In genomic region chr2:67671464-67672450, GRCh38 we compare ENCODE assay signal across 19 cellular contexts.
DNase-seq lines count a peak whose midpoint lies in the region; ATAC-seq and TF ChIP-seq lines count a peak whose summit lies in the region.
"Had no signal": no experiment of that assay in that cellular context is flagged by ENCODE, and none has a peak within 500 bp of the region (broad histone marks: within the 10 kb centered on the region; RNA-seq: fewer than 3 reads in every experiment).

No MANE protein-coding gene starts in this region.

- 84 to 92% (median 90%) methylated on average over 10 of the region's 10 CpGs for WGBS in psoas muscle, 3 donors

- DNase-seq in NAMALWA (ENCODE audit: low spot score) (peak; percentile 1), psoas muscle (no peak), NK-92 (lab: John Stamatoyannopoulos, UW; ENCODE audit: unreplicated experiment) (no peak), SIG-M5 treated with dmso at 0.1 percent for 504 hours (lab: John Stamatoyannopoulos, UW; ENCODE audit: unreplicated experiment) (no peak)
- no peak for DNase-seq in activated naive CD4-positive, alpha-beta T cell treated with anti-CD3 and anti-CD28 coated beads, Interleukin-2, amount 50 U/mL, for 72 hours (ENCODE audit: low spot score in 2 of 2)
- DNase-seq: activated CD4-positive, CD25-positive, alpha-beta regulatory T cell treated with anti-CD3 and anti-CD28 coated beads, Interleukin-2, amount 50 U/mL, for 72 hours; activated naive CD8-positive, alpha-beta T cell treated with anti-CD3 and anti-CD28 coated beads, Interleukin-2, amount 10 ng/mL, durations not matched to agents 7 days and 5 days; AML-193; endodermal cell; head of caudate nucleus; NCI-H1092 treated with DMSO at 0.1 percent for 48 hours; NCI-H510A; stimulated activated naive CD4-positive, alpha-beta T cell; T1000; transverse colon had no signal

- H3K27me3 ChIP-seq in psoas muscle (ENCODE audit: insufficient read depth in 3 of 3, low read length in 2 of 3): no peaks in the 10 kb centered on the region
- H3K27me3 ChIP-seq: transverse colon had no signal

- no peak for TF ChIP-seq CTCF in psoas muscle (IDR thresholded peaks at IDR 0.05)

- no peak overlapping the region for H3K4me3 ChIP-seq in psoas muscle
- H3K4me3 ChIP-seq: HAP-1, transverse colon had no signal

- no peaks in the 10 kb centered on the region for H3K36me3 Mint-ChIP-seq in activated naive CD4-positive, alpha-beta T cell treated with anti-CD3 and anti-CD28 coated beads, Interleukin-2, amount 50 U/mL, for 72 hours
- H3K36me3 Mint-ChIP-seq: activated naive CD8-positive, alpha-beta T cell treated with anti-CD3 and anti-CD28 coated beads, Interleukin-2, amount 10 ng/mL, durations not matched to agents 7 days and 5 days had no signal

- H3K9me3 Mint-ChIP-seq in activated naive CD4-positive, alpha-beta T cell treated with anti-CD3 and anti-CD28 coated beads, Interleukin-2, amount 50 U/mL, for 72 hours: no peaks in the 10 kb centered on the region
- H3K9me3 Mint-ChIP-seq: activated naive CD8-positive, alpha-beta T cell treated with anti-CD3 and anti-CD28 coated beads, Interleukin-2, amount 10 ng/mL, durations not matched to agents 7 days and 5 days; endodermal cell had no signal

- H3K4me1 ChIP-seq in psoas muscle: peaks cover 44% of the 10 kb centered on the region
- H3K4me1 ChIP-seq: HAP-1 had no signal

- ATAC-seq in GM18868 (IDR thresholded peaks at IDR 0.05; ENCODE audit: unreplicated experiment): peak; percentile 59
- peak; percentile 45 for ATAC-seq in GM21786 (IDR thresholded peaks at IDR 0.05; ENCODE audit: unreplicated experiment)
- no peak for ATAC-seq in psoas muscle
- no peak for ATAC-seq in GM18858 (IDR thresholded peaks at IDR 0.05; ENCODE audit: unreplicated experiment)
- no peak for ATAC-seq in activated naive CD4-positive, alpha-beta T cell treated with anti-CD3 and anti-CD28 coated beads, Interleukin-2, amount 50 U/mL, for 72 hours

- H3K36me3 ChIP-seq in psoas muscle (ENCODE audit: insufficient read depth in 1 of 2, low read depth in 1 of 2): no peaks in the 10 kb centered on the region
- H3K36me3 ChIP-seq: HAP-1, transverse colon had no signal

- intact Hi-C loops in psoas muscle (cut with DNase I): loop anchor here in 1 of 2 donors (10.0 kb wide), 1 partner anchor 163 kb away; no protein-coding TSS in a partner anchor

- no peaks in the 10 kb centered on the region for H3K9me3 ChIP-seq in psoas muscle
- H3K9me3 ChIP-seq: HAP-1, transverse colon had no signal

- no peak overlapping the region for H3K27ac Mint-ChIP-seq in activated naive CD4-positive, alpha-beta T cell treated with anti-CD3 and anti-CD28 coated beads, Interleukin-2, amount 50 U/mL, for 72 hours
- H3K27ac Mint-ChIP-seq: activated naive CD8-positive, alpha-beta T cell treated with anti-CD3 and anti-CD28 coated beads, Interleukin-2, amount 10 ng/mL, durations not matched to agents 7 days and 5 days; endodermal cell had no signal

- H3K27ac ChIP-seq in psoas muscle: peak overlapping the region; percentile 80
- H3K27ac ChIP-seq: transverse colon had no signal

Comparison
In these comparisons a context has a peak if more than half of its experiments do, and no peak if none do; other contexts are left out.
1. ATAC-seq: peak in GM18868 (single experiment) and GM21786 (single experiment); none in psoas muscle (0 of 4), GM18858 (single experiment) and activated naive CD4-positive, alpha-beta T cell treated with anti-CD3 and anti-CD28 coated beads, Interleukin-2, amount 50 U/mL, for 72 hours (0 of 2).